ENCODE assay signal across 11 cellular contexts in genomic region chr1:175287849-175288248, GRCh38.
A peak's percentile ranks its signal among the peaks of the same experiment; 100 is the strongest.
DNase-seq lines count a peak whose midpoint lies in the region; ATAC-seq and TF ChIP-seq lines count a peak whose summit lies in the region.
"Had no signal": no experiment of that assay in that cellular context is flagged by ENCODE, and none has a peak within 500 bp of the region (broad histone marks: within the 10 kb centered on the region; RNA-seq: fewer than 3 reads in every experiment).

No MANE protein-coding gene starts in this region.

- H3K9me3 ChIP-seq in transverse colon = no peaks in the 10 kb centered on the region
- H3K9me3 ChIP-seq: HAP-1 had no signal

- intact Hi-C loops in left ventricle myocardium superior (cut with micrococcal nuclease) = no loop called here
- intact Hi-C loops in transverse colon (cut with DNase I; ENCODE audit: low total_unique reads) = no loop called here

- peak overlapping the region in 2 of 4 donors; percentile 6 to 50 for H3K27ac ChIP-seq in transverse colon

- H3K27me3 ChIP-seq in transverse colon = no peaks in the 10 kb centered on the region

- DNase-seq in left ventricle myocardium superior (no peak), activated T-cell treated with anti-CD3 and anti-CD28 coated beads for 4 hours (no peak), transverse colon (no peak), DMS153 (lab: John Stamatoyannopoulos, UW) (no peak)
- DNase-seq: IMR-90, NCI-H2081 had no signal

- TF ChIP-seq CTCF in transverse colon (IDR thresholded peaks at IDR 0.05) = no peak

- ATAC-seq in GM19324 (IDR thresholded peaks at IDR 0.05; ENCODE audit: low FRiP score, unreplicated experiment) = peak; percentile 43
- ATAC-seq in GM21723 (IDR thresholded peaks at IDR 0.05; ENCODE audit: unreplicated experiment) = peak; percentile 67
- ATAC-seq in HG03280 (IDR thresholded peaks at IDR 0.05; ENCODE audit: unreplicated experiment) = peak; percentile 36
- peak; percentile 48 for ATAC-seq in left ventricle myocardium superior
- ATAC-seq: Panc1 had no signal

- no peak for TF ChIP-seq EP300 in transverse colon (IDR thresholded peaks at IDR 0.05; ENCODE audit: low read depth)

- no peaks in the 10 kb centered on the region for H3K36me3 ChIP-seq in transverse colon
- H3K36me3 ChIP-seq: HAP-1 had no signal

- H3K4me1 ChIP-seq in transverse colon = peaks cover 0 to 3% (median 0%) of the 10 kb centered on the region in 4 donors
- H3K4me1 ChIP-seq: HAP-1 had no signal

- H3K4me3 ChIP-seq in transverse colon = no peak overlapping the region
- H3K4me3 ChIP-seq: HAP-1 had no signal

- 26 to 37% methylated on average over 2 of the region's 2 CpGs for WGBS in transverse colon (ENCODE audit: low coverage in 1 of 2), 2 donors

- in situ Hi-C loops in transverse colon (cut with MboI; ENCODE audit: low pct_ligation_motif_present in 1 of 4, low pct_unique_long_range_greater_than_20kb in 1 of 4, low sequenced_read_pairs in 3 of 4) = no loop called here

- TF ChIP-seq POLR2A in transverse colon (IDR thresholded peaks at IDR 0.05) = no peak
